ENCODE assay signal across 8 cellular contexts in genomic region chr2:144358979-144359541, GRCh38.
DNase-seq lines count a peak whose midpoint lies in the region; ATAC-seq and TF ChIP-seq lines count a peak whose summit lies in the region.

No MANE protein-coding gene starts in this region.

- no peaks in the 10 kb centered on the region for H3K27me3 ChIP-seq in Peyer's patch

- H3K9me3 ChIP-seq in Peyer's patch (no peaks in the 10 kb centered on the region), mucosa of descending colon (no peaks in the 10 kb centered on the region)

- DNase-seq in GM12865 (ENCODE audit: low read depth) (peak; percentile 87), fibroblast of mammary gland (ENCODE audit: low read depth) (peak; percentile 87), T-cell (no peak), NCI-H446 (lab: John Stamatoyannopoulos, UW) (no peak), Peyer's patch (no peak), mucosa of descending colon (no peak)

- peak; percentile 60 for ATAC-seq in GM21423 (IDR thresholded peaks at IDR 0.05; ENCODE audit: unreplicated experiment)
- ATAC-seq in HG03575 (IDR thresholded peaks at IDR 0.05; ENCODE audit: extremely low read depth, insufficient number of reproducible peaks, low FRiP score, unreplicated experiment), result peak; percentile 42
- ATAC-seq in T-cell (replicated peaks in 1 of 4), result no peak
- ATAC-seq in mucosa of descending colon, result no peak

- H3K4me1 ChIP-seq in Peyer's patch, result no peaks in the 10 kb centered on the region
- H3K4me1 ChIP-seq in mucosa of descending colon (ENCODE audit: low read depth), result no peaks in the 10 kb centered on the region

- POLR2A ChIA-PET in T-cell (lab: Charles Lee), result no interaction called here

- no peaks in the 10 kb centered on the region for H3K9me3 Mint-ChIP-seq in T-cell

- intact Hi-C loops in mucosa of descending colon (cut with DNase I, micrococcal nuclease), result no loop called here

- no peaks in the 10 kb centered on the region for H3K36me3 ChIP-seq in Peyer's patch
- H3K36me3 ChIP-seq in mucosa of descending colon (ENCODE audit: low read depth), result no peaks in the 10 kb centered on the region

- peak overlapping the region; percentile 28; the same call in 1 of the 2 replicates for H3K4me3 ChIP-seq in GM12865 (ENCODE audit: low read depth, low read length)
- H3K4me3 ChIP-seq in fibroblast of mammary gland (ENCODE audit: control insufficient read depth, low read depth, low read length), result no peak overlapping the region
- no peak overlapping the region for H3K4me3 ChIP-seq in Peyer's patch
- H3K4me3 ChIP-seq in mucosa of descending colon, result no peak overlapping the region

- no peak for TF ChIP-seq CTCF in GM12865 (IDR thresholded peaks at IDR 0.05; ENCODE audit: insufficient read depth, low read depth, low read length, missing control alignments)
- TF ChIP-seq CTCF in fibroblast of mammary gland (conservative IDR thresholded peaks at IDR 0.05; ENCODE audit: control insufficient read depth, insufficient read depth, low read depth, low read length), result no peak
- no peak for TF ChIP-seq CTCF in Peyer's patch (IDR thresholded peaks at IDR 0.05)
- no peak for TF ChIP-seq CTCF in mucosa of descending colon (IDR thresholded peaks at IDR 0.05)

- H3K36me3 Mint-ChIP-seq in T-cell, result no peaks in the 10 kb centered on the region

- peak overlapping the region in 1 of 4 donors; percentile 4 for H3K27ac ChIP-seq in Peyer's patch

- no peak overlapping the region for H3K27ac Mint-ChIP-seq in T-cell

- CTCF ChIA-PET in T-cell (lab: Charles Lee), result no interaction called here

- H3K4me3 Mint-ChIP-seq in T-cell, result no peak overlapping the region

- no peak for TF ChIP-seq POLR2A in Peyer's patch (IDR thresholded peaks at IDR 0.05)

- no peaks in the 10 kb centered on the region for H3K4me1 Mint-ChIP-seq in T-cell

- H3K27me3 Mint-ChIP-seq in T-cell, result no peaks in the 10 kb centered on the region

Comparison
In these comparisons a context has a peak if more than half of its experiments do, and no peak if none do; other contexts are left out.
1. DNase-seq: peak in GM12865 (single experiment) and fibroblast of mammary gland (single experiment); none in T-cell (0 of 34), NCI-H446 (0 of 2), Peyer's patch (0 of 3) and mucosa of descending colon (0 of 3).
2. ATAC-seq: peak in GM21423 (single experiment) and HG03575 (single experiment); none in T-cell (0 of 4) and mucosa of descending colon (single experiment).